18 cellular contexts compared by ENCODE assay signal in genomic region chr2:166700079-166700478, GRCh38.
A peak's percentile ranks its signal among the peaks of the same experiment; 100 is the strongest.
DNase-seq lines count a peak whose midpoint lies in the region; ATAC-seq and TF ChIP-seq lines count a peak whose summit lies in the region.
"Had no signal": no experiment of that assay in that cellular context is flagged by ENCODE, and none has a peak within 500 bp of the region (broad histone marks: within the 10 kb centered on the region; RNA-seq: fewer than 3 reads in every experiment).

No MANE protein-coding gene starts in this region.

- H3K4me3 ChIP-seq in cardiac fibroblast (replicated peaks in 1 of 2; ENCODE audit: low read depth in 2 of 2, low read length in 2 of 2), result no peak overlapping the region
- H3K4me3 ChIP-seq: coronary artery, gastroesophageal sphincter, prostate gland had no signal

- H3K4me1 Mint-ChIP-seq in osteocyte (ENCODE audit: unreplicated experiment), result no peaks in the 10 kb centered on the region
- H3K4me1 Mint-ChIP-seq in activated CD4-positive, alpha-beta T cell treated with anti-CD3 and anti-CD28 coated beads for 36 hours, result no peaks in the 10 kb centered on the region
- H3K4me1 Mint-ChIP-seq: stimulated activated naive CD8-positive, alpha-beta T cell treated with anti-CD3 and anti-CD28 coated beads, Interleukin-15, amount 100 ng/mL, for 72 hours had no signal

- intact Hi-C loops in activated CD4-positive, alpha-beta T cell treated with anti-CD3 and anti-CD28 coated beads for 36 hours (cut with DNase I, micrococcal nuclease), result loop anchor here in 1 of 2 experiments (5.0 kb wide), 1 partner anchor 512 kb away; no protein-coding TSS in a partner anchor

- H3K27ac Mint-ChIP-seq in osteocyte (ENCODE audit: unreplicated experiment), result no peak overlapping the region
- H3K27ac Mint-ChIP-seq in activated CD4-positive, alpha-beta T cell treated with anti-CD3 and anti-CD28 coated beads for 36 hours, result no peak overlapping the region
- H3K27ac Mint-ChIP-seq: stimulated activated naive CD8-positive, alpha-beta T cell treated with anti-CD3 and anti-CD28 coated beads, Interleukin-15, amount 100 ng/mL, for 72 hours had no signal

- ATAC-seq in activated CD4-positive, alpha-beta T cell treated with anti-CD3 and anti-CD28 coated beads for 36 hours, result no peak
- ATAC-seq: gastroesophageal sphincter; stimulated activated naive CD8-positive, alpha-beta T cell treated with anti-CD3 and anti-CD28 coated beads, Interleukin-15, amount 100 ng/mL, for 72 hours had no signal

- CTCF ChIA-PET in activated CD4-positive, alpha-beta T cell treated with anti-CD3 and anti-CD28 coated beads for 36 hours (lab: Charles Lee), result no interaction called here

- H3K36me3 Mint-ChIP-seq in osteocyte (ENCODE audit: unreplicated experiment), result no peaks in the 10 kb centered on the region
- no peaks in the 10 kb centered on the region for H3K36me3 Mint-ChIP-seq in activated CD4-positive, alpha-beta T cell treated with anti-CD3 and anti-CD28 coated beads for 36 hours (ENCODE audit: low read depth)

- TF ChIP-seq CTCF in cardiac fibroblast (IDR thresholded peaks at IDR 0.05; ENCODE audit: low read depth, low read length) (peak; percentile 26), osteocyte (IDR thresholded peaks at IDR 0.05) (peak; percentile 40)

- no peaks in the 10 kb centered on the region for H3K9me3 Mint-ChIP-seq in osteocyte (ENCODE audit: unreplicated experiment)
- no peaks in the 10 kb centered on the region for H3K9me3 Mint-ChIP-seq in activated CD4-positive, alpha-beta T cell treated with anti-CD3 and anti-CD28 coated beads for 36 hours (ENCODE audit: low read depth)
- H3K9me3 Mint-ChIP-seq: stimulated activated naive CD8-positive, alpha-beta T cell treated with anti-CD3 and anti-CD28 coated beads, Interleukin-15, amount 100 ng/mL, for 72 hours had no signal

- no peak overlapping the region for H3K4me3 Mint-ChIP-seq in osteocyte (ENCODE audit: unreplicated experiment)
- H3K4me3 Mint-ChIP-seq in activated CD4-positive, alpha-beta T cell treated with anti-CD3 and anti-CD28 coated beads for 36 hours, result no peak overlapping the region
- H3K4me3 Mint-ChIP-seq: stimulated activated naive CD8-positive, alpha-beta T cell treated with anti-CD3 and anti-CD28 coated beads, Interleukin-15, amount 100 ng/mL, for 72 hours had no signal

- peaks cover 9% of the 10 kb centered on the region for H3K27me3 Mint-ChIP-seq in osteocyte (ENCODE audit: unreplicated experiment)
- H3K27me3 Mint-ChIP-seq in activated CD4-positive, alpha-beta T cell treated with anti-CD3 and anti-CD28 coated beads for 36 hours, result no peaks in the 10 kb centered on the region
- H3K27me3 Mint-ChIP-seq: stimulated activated naive CD8-positive, alpha-beta T cell treated with anti-CD3 and anti-CD28 coated beads, Interleukin-15, amount 100 ng/mL, for 72 hours had no signal

- peak; percentile 25 for DNase-seq in NCI-H1092 treated with DMSO at 0.1 percent for 48 hours (lab: John Stamatoyannopoulos, UW)
- no peak for DNase-seq in NCI-H1092 (lab: John Stamatoyannopoulos, UW)
- DNase-seq in NCI-H2081 treated with DMSO at 0.1 percent for 48 hours (lab: John Stamatoyannopoulos, UW), result peak; percentile 17
- DNase-seq in cardiac fibroblast (ENCODE audit: low read depth in 2 of 2), result peak; percentile 0 to 15
- no peak for DNase-seq in osteocyte (ENCODE audit: extremely low spot score, unreplicated experiment)
- DNase-seq in anterior cingulate cortex (lab: John Stamatoyannopoulos, UW), result no peak
- no peak for DNase-seq in SHP77 (lab: John Stamatoyannopoulos, UW)
- no peak for DNase-seq in activated CD4-positive, alpha-beta T cell treated with anti-CD3 and anti-CD28 coated beads for 36 hours
- DNase-seq: ACHN; activated CD4-positive, CD25-positive, alpha-beta regulatory T cell treated with anti-CD3 and anti-CD28 coated beads, Interleukin-2, amount 50 U/mL, for 72 hours; activated gamma-delta T cell; NCI-H1930; Right ventricle myocardium superior; stimulated activated CD4-positive, alpha-beta T cell treated with anti-CD3 and anti-CD28 coated beads, Interleukin-4, amount 100 ng/mL, for 24 hours; stimulated activated naive CD8-positive, alpha-beta T cell treated with anti-CD3 and anti-CD28 coated beads, Interleukin-15, amount 100 ng/mL, for 72 hours had no signal

- POLR2A ChIA-PET in activated CD4-positive, alpha-beta T cell treated with anti-CD3 and anti-CD28 coated beads for 36 hours (lab: Charles Lee), result no interaction called here

Comparison
In these comparisons a context has a peak if more than half of its experiments do, and no peak if none do; other contexts are left out.
1. DNase-seq: peak in NCI-H1092 treated with DMSO at 0.1 percent for 48 hours (single experiment), NCI-H2081 treated with DMSO at 0.1 percent for 48 hours (single experiment) and cardiac fibroblast (2 of 2); none in NCI-H1092 (single experiment), osteocyte (single experiment), anterior cingulate cortex (0 of 58), SHP77 (0 of 2) and activated CD4-positive, alpha-beta T cell treated with anti-CD3 and anti-CD28 coated beads for 36 hours (single experiment).